Comparison of ENCODE assay signal across 22 cellular contexts in the genomic region with DNA sequence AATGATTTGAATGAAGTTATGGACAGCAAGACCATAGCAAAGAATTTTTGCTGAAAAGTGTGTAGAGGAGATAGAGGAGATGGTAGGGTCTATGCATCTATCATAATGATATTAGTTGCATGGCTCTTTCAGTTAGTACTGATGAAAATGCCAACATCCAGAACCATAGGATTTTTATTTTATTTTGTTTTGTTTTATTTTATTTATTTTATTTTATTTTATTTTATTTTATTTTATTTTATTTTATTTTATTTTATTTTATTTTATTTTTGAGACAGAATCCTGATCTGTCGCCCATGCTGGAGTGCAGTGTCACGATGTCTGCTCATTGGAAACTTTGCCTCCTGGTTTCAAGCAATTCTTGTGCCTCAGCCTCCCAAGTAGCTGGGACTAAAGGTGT.
"Had no signal": no experiment of that assay in that cellular context is flagged by ENCODE, and none has a peak within 500 bp of the region (broad histone marks: within the 10 kb centered on the region; RNA-seq: fewer than 3 reads in every experiment).

No MANE protein-coding gene starts in this region.

- H3K27me3 Mint-ChIP-seq: effector memory CD8-positive, alpha-beta T cell had no signal

- H3K4me3 Mint-ChIP-seq: dendritic cell treated with granulocyte-macrophage colony-stimulating factor and Interleukin-4, amounts not matched to agents 40 ng/mL and 50 ng/mL, for 4 days; effector memory CD8-positive, alpha-beta T cell; endodermal cell had no signal

- H3K27ac Mint-ChIP-seq: dendritic cell treated with granulocyte-macrophage colony-stimulating factor and Interleukin-4, amounts not matched to agents 40 ng/mL and 50 ng/mL, for 4 days; effector memory CD8-positive, alpha-beta T cell; endodermal cell had no signal

- ATAC-seq: effector memory CD8-positive, alpha-beta T cell; esophagus mucosa; foreskin keratinocyte; gastrocnemius medialis; gastroesophageal sphincter; heart left ventricle; heart right ventricle had no signal

- DNase-seq: colonic mucosa; cortex of kidney; dermis blood vessel endothelial cell; dorsolateral prefrontal cortex; effector CD4-positive, alpha-beta T cell; effector CD8-positive, alpha-beta T cell; effector memory CD4-positive, alpha-beta T cell; effector memory CD8-positive, alpha-beta T cell; endodermal cell; erythroblast; esophagus squamous epithelium; foreskin fibroblast; foreskin keratinocyte; foreskin melanocyte; gastrocnemius medialis; glutamatergic neuron; head of caudate nucleus; heart left ventricle; heart right ventricle had no signal
